Comparison of ENCODE assay signal across 8 cellular contexts in the genomic region with DNA sequence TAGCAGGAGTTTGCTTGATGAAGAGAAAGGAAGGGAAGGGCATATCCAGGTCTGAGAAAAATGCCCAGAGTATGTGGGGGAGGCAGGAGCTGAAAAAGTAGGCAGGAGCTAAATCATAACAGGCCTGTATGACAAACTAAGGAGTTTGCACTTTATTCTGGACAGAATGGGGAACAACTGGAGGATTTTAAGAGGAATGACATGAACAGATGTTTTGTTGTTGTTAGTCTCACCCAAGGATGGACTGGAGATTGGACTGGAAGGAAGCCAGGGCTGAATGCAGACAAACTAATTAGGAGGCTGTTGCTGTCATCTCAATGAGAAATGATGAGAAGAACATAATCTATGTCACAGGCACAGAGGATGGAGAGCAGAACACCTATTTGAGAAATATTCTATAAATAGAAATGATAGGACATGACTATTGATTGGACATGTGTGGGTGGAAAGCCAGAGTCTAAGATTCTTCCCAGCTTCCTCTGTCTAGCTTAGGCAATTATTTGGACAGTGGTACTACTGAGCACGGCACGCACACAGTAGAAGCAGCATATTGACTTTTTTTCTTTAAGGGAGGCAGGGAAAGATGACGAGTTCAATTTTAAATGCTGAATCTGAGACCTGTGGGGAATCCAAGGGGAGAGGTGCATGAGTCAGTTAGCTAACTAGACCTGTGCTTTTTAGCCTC. TPM values are rescaled to one million over a fixed set of nuclear protein-coding genes. Genes with fewer than 3 reads are reported as not detected.
A peak's percentile ranks its signal among the peaks of the same experiment; 100 is the strongest.
DNase-seq lines count a peak whose midpoint lies in the region; ATAC-seq and TF ChIP-seq lines count a peak whose summit lies in the region.

No MANE protein-coding gene starts in this region.

- H3K9me3 ChIP-seq in SJCRH30 (replicated peaks) (no peaks in the 10 kb centered on the region), esophagus muscularis mucosa (no peaks in the 10 kb centered on the region)

- TF ChIP-seq CTCF in esophagus muscularis mucosa (IDR thresholded peaks at IDR 0.05) (no peak), omental fat pad (IDR thresholded peaks at IDR 0.05) (no peak)

- H3K9me3 Mint-ChIP-seq in activated T-cell treated with anti-CD3 and anti-CD28 coated beads, Interleukin-2, amount 50 U/mL, for 72 hours = no peaks in the 10 kb centered on the region

- peaks cover 7% of the 10 kb centered on the region in 2 donors for H3K36me3 Mint-ChIP-seq in activated T-cell treated with anti-CD3 and anti-CD28 coated beads, Interleukin-2, amount 50 U/mL, for 72 hours (ENCODE audit: insufficient read depth in 2 of 2)

- H3K36me3 ChIP-seq in SJCRH30 (peaks cover 9% of the 10 kb centered on the region), esophagus muscularis mucosa (peaks cover 0 to 3% (median 0%) of the 10 kb centered on the region in 4 donors)

- peaks cover 53% of the 10 kb centered on the region for H3K4me1 Mint-ChIP-seq in activated T-cell treated with anti-CD3 and anti-CD28 coated beads, Interleukin-2, amount 50 U/mL, for 72 hours (ENCODE audit: low read depth)

- intact Hi-C loops in esophagus muscularis mucosa (cut with DNase I) = no loop called here

- H3K4me3 ChIP-seq in SJCRH30 (peak overlapping the region; percentile 83), esophagus muscularis mucosa (peak overlapping the region; percentile 83 to 97 (median 90))

- no peaks in the 10 kb centered on the region for H3K27me3 Mint-ChIP-seq in activated T-cell treated with anti-CD3 and anti-CD28 coated beads, Interleukin-2, amount 50 U/mL, for 72 hours (ENCODE audit: low read depth)

- ATAC-seq in activated T-cell treated with anti-CD3 and anti-CD28 coated beads, Interleukin-2, amount 50 U/mL, for 72 hours (replicated peaks in 1 of 2) = no peak
- peak; percentile 12 for ATAC-seq in omental fat pad (ENCODE audit: low FRiP score)

- H3K27me3 ChIP-seq in SJCRH30 = no peaks in the 10 kb centered on the region
- H3K27me3 ChIP-seq in esophagus muscularis mucosa = no peaks in the 10 kb centered on the region

- H3K4me1 ChIP-seq in SJCRH30 = peaks cover 12% of the 10 kb centered on the region
- H3K4me1 ChIP-seq in esophagus muscularis mucosa = peaks cover 32 to 51% (median 48%) of the 10 kb centered on the region in 4 donors

- H3K27ac ChIP-seq in SJCRH30 (peak overlapping the region; percentile 92), esophagus muscularis mucosa (replicated peaks in 1 of 4) (peak overlapping the region; percentile 93 to 99 (median 98))

- no peak for TF ChIP-seq EP300 in esophagus muscularis mucosa (IDR thresholded peaks at IDR 0.05)

- WGBS in esophagus muscularis mucosa = 0% methylated on average over 3 of the region's 3 CpGs

- TF ChIP-seq POLR2A in esophagus muscularis mucosa (IDR thresholded peaks at IDR 0.05; ENCODE audit: low read depth) = no peak

- H3K4me3 Mint-ChIP-seq in activated T-cell treated with anti-CD3 and anti-CD28 coated beads, Interleukin-2, amount 50 U/mL, for 72 hours = peak overlapping the region; percentile 78 to 99

- peak overlapping the region; percentile 98 for H3K27ac Mint-ChIP-seq in activated T-cell treated with anti-CD3 and anti-CD28 coated beads, Interleukin-2, amount 50 U/mL, for 72 hours

- DNase-seq in activated T-cell treated with anti-CD3 and anti-CD28 coated beads, Interleukin-2, amount 50 U/mL, for 72 hours = no peak
- DNase-seq in activated T-cell treated with anti-CD3 and anti-CD28 coated beads, Interleukin-2, amount 50 U/mL, for 48 hours = no peak
- DNase-seq in SJCRH30 (peak; percentile 71 to 92), esophagus muscularis mucosa (ENCODE audit: extremely low spot score) (peak; percentile 74), omental fat pad (ENCODE audit: low spot score) (no peak), NCI-H1436 (lab: John Stamatoyannopoulos, UW) (no peak), T-helper 9 cell (no peak), cortex of kidney (lab: John Stamatoyannopoulos, UW) (no peak)

RNA-seq across cellular contexts. Expression of gene USO1, which starts 1.1 kb away (rescaled TPM):
- total RNA-seq in activated T-cell treated with anti-CD3 and anti-CD28 coated beads, Interleukin-2, amount 50 U/mL, for 72 hours = 10 to 100 TPM; 42.0 to 51.7 TPM
- 91.0 and 94.9 TPM in 2 replicates for total RNA-seq in SJCRH30 (2014; rRNA removed; shearing (Covaris generic))
- total RNA-seq in esophagus muscularis mucosa (100 to 1,000 TPM in 1 of 4 donors, 10 to 100 TPM in 3; 61.0 to 103 (median 74.4) TPM), omental fat pad (10 to 100 TPM; 53.8 to 79.5 (median 69.8) TPM)

RNA-seq across cellular contexts. Expression of gene G3BP2, which starts 50.0 kb away (rescaled TPM):
- total RNA-seq in activated T-cell treated with anti-CD3 and anti-CD28 coated beads, Interleukin-2, amount 50 U/mL, for 72 hours = 100 to 1,000 TPM; 204 to 212 TPM
- total RNA-seq in SJCRH30 (2014; rRNA removed; shearing (Covaris generic)) = 284 and 301 TPM in 2 replicates
- 100 to 1,000 TPM in 3 of 4 donors, 10 to 100 TPM in 1; 94.6 to 127 (median 109) TPM for total RNA-seq in esophagus muscularis mucosa
- total RNA-seq in omental fat pad = 10 to 100 TPM; 57.7 to 90.9 (median 69.6) TPM

Comparison
In these comparisons a context has a peak if more than half of its experiments do, and no peak if none do; other contexts are left out.
1. DNase-seq: peak in SJCRH30 (2 of 2) and esophagus muscularis mucosa (single experiment); none in activated T-cell treated with anti-CD3 and anti-CD28 coated beads, Interleukin-2, amount 50 U/mL, for 72 hours (0 of 2), activated T-cell treated with anti-CD3 and anti-CD28 coated beads, Interleukin-2, amount 50 U/mL, for 48 hours (0 of 2), omental fat pad (single experiment), NCI-H1436 (single experiment), T-helper 9 cell (single experiment) and cortex of kidney (single experiment).